Comparison of ENCODE assay signal across 14 cellular contexts in genomic region chr1:53826367-53826766, GRCh38. TPM values are rescaled to one million over a fixed set of nuclear protein-coding genes. Genes with fewer than 3 reads are reported as not detected.
DNase-seq lines count a peak whose midpoint lies in the region; ATAC-seq, FAIRE-seq and TF ChIP-seq lines count a peak whose summit lies in the region.
"Had no signal": no experiment of that assay in that cellular context is flagged by ENCODE, and none has a peak within 500 bp of the region (broad histone marks: within the 10 kb centered on the region; RNA-seq: fewer than 3 reads in every experiment).

No MANE protein-coding gene starts in this region.

- no peak overlapping the region for H4K8ac ChIP-seq in IMR-90 (ENCODE audit: low read depth in 2 of 2, low read length in 2 of 2)

- TF ChIP-seq POLR2A in IMR-90 (IDR thresholded peaks at IDR 0.05; ENCODE audit: low read depth, low read length): no peak

- H4K20me1 ChIP-seq in IMR-90 (ENCODE audit: insufficient read depth, low read length): no peaks in the 10 kb centered on the region

- H2BK15ac ChIP-seq in IMR-90 (ENCODE audit: low read depth, low read length): no peak overlapping the region

- FAIRE-seq in bronchial epithelial cell (lab: Jason Lieb, UNC): no peak
- FAIRE-seq: endothelial cell of umbilical vein, islet of Langerhans had no signal

- H3K9me1 ChIP-seq in IMR-90 (ENCODE audit: insufficient read depth, low read length): 0 out of 2 replicates have a peak, but pooled peaks cover 5% of the 10 kb centered on the region

- H3K27me3 ChIP-seq in IMR-90 (ENCODE audit: control insufficient read depth, insufficient read depth, low read length) (no peaks in the 10 kb centered on the region), bronchial epithelial cell (ENCODE audit: control insufficient read depth, insufficient read depth, low read length) (no peaks in the 10 kb centered on the region)
- H3K27me3 ChIP-seq: SJSA1 had no signal

- H3K36me3 ChIP-seq in IMR-90 (ENCODE audit: control insufficient read depth, insufficient read depth, low read length): peaks cover 10% of the 10 kb centered on the region
- H3K36me3 ChIP-seq in bronchial epithelial cell (ENCODE audit: control insufficient read depth, insufficient read depth, low read length): peaks cover 4% of the 10 kb centered on the region

- peaks cover 2% of the 10 kb centered on the region; the same call in 1 of the 2 replicates for H3K4me1 ChIP-seq in IMR-90 (ENCODE audit: control insufficient read depth, insufficient read depth, low read length)
- H3K4me1 ChIP-seq: SJSA1 had no signal

- H4K91ac ChIP-seq in IMR-90 (ENCODE audit: insufficient read depth, low read depth, low read length): no peak overlapping the region

- BruUV-seq in IMR-90 (replicated peaks; lab: Mats Ljungman, UMichigan): no TSS peak

- DNase-seq in DMS114 treated with DMSO at 0.1 percent for 48 hours (lab: John Stamatoyannopoulos, UW; ENCODE audit: unreplicated experiment) (peak; percentile 7), IMR-90 (peak; percentile 43), bronchial epithelial cell (ENCODE audit: low read depth) (peak; percentile 13), myocyte (ENCODE audit: low read depth) (peak; percentile 29), NCI-H1694 treated with DMSO at 0.1 percent for 48 hours (lab: John Stamatoyannopoulos, UW) (no peak), NCI-H2227 (lab: John Stamatoyannopoulos, UW; ENCODE audit: unreplicated experiment) (no peak), sciatic nerve (ENCODE audit: low spot score) (no peak)
- DNase-seq: activated CD4-positive, CD25-positive, alpha-beta regulatory T cell treated with anti-CD3 and anti-CD28 coated beads, Interleukin-2, amount 50 U/mL, for 72 hours; activated T-cell treated with anti-CD3 and anti-CD28 coated beads, Interleukin-2, amount 50 U/mL, for 4 hours; DMS153; NCI-H69 had no signal

- H2AK5ac ChIP-seq in IMR-90 (ENCODE audit: low read depth, low read length): no peak overlapping the region

- H4K5ac ChIP-seq in IMR-90 (ENCODE audit: low read depth, low read length): no peak overlapping the region

- no peak overlapping the region for H3K4ac ChIP-seq in IMR-90 (ENCODE audit: low read depth, low read length)

- CTCF ChIA-PET in IMR-90 (lab: Yijun Ruan, JAX): interaction anchor here (0.9 to 2.5 kb wide), 3 partner anchors 14 to 59 kb away, joined by 3 to 11 read pairs (median 4); no protein-coding TSS in a partner anchor

- no peak overlapping the region for H3K27ac ChIP-seq in IMR-90 (ENCODE audit: insufficient read depth, low read length)
- H3K27ac ChIP-seq: SJSA1 had no signal

- no peak overlapping the region for H2BK120ac ChIP-seq in IMR-90 (ENCODE audit: low read depth, low read length)

- no peaks in the 10 kb centered on the region for H3K9me3 ChIP-seq in IMR-90 (ENCODE audit: control insufficient read depth, insufficient read depth, low read length)
- H3K9me3 ChIP-seq: SJSA1 had no signal

- no peak overlapping the region for H3K4me2 ChIP-seq in IMR-90 (ENCODE audit: low read depth, low read length)

- ATAC-seq in IMR-90 (ENCODE audit: low read depth) (peak; percentile 53), sciatic nerve (no peak)
- ATAC-seq: activated T-cell treated with anti-CD3 and anti-CD28 coated beads, Interleukin-2, amount 50 U/mL, for 4 hours had no signal

- no peak overlapping the region for H3K9ac ChIP-seq in IMR-90 (ENCODE audit: low read depth, low read length)

- intact Hi-C loops in IMR-90 (cut with micrococcal nuclease): loop anchor here (5.0 kb wide), 2 partner anchors 339 to 354 kb away; no protein-coding TSS in a partner anchor
- intact Hi-C loops in sciatic nerve (cut with DNase I): no loop called here

- H3K4me3 ChIP-seq in IMR-90 (ENCODE audit: insufficient read depth, low read depth, low read length) (no peak overlapping the region), bronchial epithelial cell (ENCODE audit: low read depth, low read length) (no peak overlapping the region)
- H3K4me3 ChIP-seq: SJSA1 had no signal

- no peak overlapping the region for H3K23ac ChIP-seq in IMR-90 (ENCODE audit: low read depth, low read length)

- no peak overlapping the region for H3K56ac ChIP-seq in IMR-90 (ENCODE audit: extremely low read depth, insufficient read depth, low read length)

- H2AK9ac ChIP-seq in IMR-90 (replicated peaks; ENCODE audit: low read depth, low read length, poor library complexity): no peak overlapping the region

- no peak overlapping the region for H2AFZ ChIP-seq in IMR-90 (replicated peaks; ENCODE audit: low read length, poor library complexity)

- dilution Hi-C loops in IMR-90 (cut with HindIII; ENCODE audit: low sequenced_read_pairs, unreplicated experiment): no loop called here

- H3K14ac ChIP-seq in IMR-90 (replicated peaks; ENCODE audit: low read depth, low read length): no peak overlapping the region

- TF ChIP-seq RAD21 in IMR-90 (IDR thresholded peaks at IDR 0.05; ENCODE audit: low read length): 0 out of 2 replicates have a peak, but pooled peaks have one; percentile 17

- no peak overlapping the region for H2BK5ac ChIP-seq in IMR-90 (ENCODE audit: low read depth, low read length, poor library complexity, severe bottlenecking)

- in situ Hi-C loops in IMR-90 (cut with MboI; ENCODE audit: low sequenced_read_pairs): no loop called here

- H2BK20ac ChIP-seq in IMR-90 (ENCODE audit: low read depth, low read length): no peak overlapping the region

- POLR2A ChIA-PET in IMR-90 (lab: Charles Lee; ENCODE audit: unreplicated experiment): no interaction called here

- H3K18ac ChIP-seq in IMR-90 (ENCODE audit: low read depth, low read length): no peak overlapping the region

- H3K79me1 ChIP-seq in IMR-90 (ENCODE audit: low read depth in 1 of 2, low read length in 2 of 2): peaks cover 8 to 19% of the 10 kb centered on the region in 2 experiments; a peak in 3 of 4 replicates

- TF ChIP-seq CTCF in IMR-90 (conservative IDR thresholded peaks at IDR 0.05; ENCODE audit: low read depth, low read length) (0 out of 2 replicates have a peak, but pooled peaks have one; percentile 29), bronchial epithelial cell (IDR thresholded peaks at IDR 0.05; ENCODE audit: insufficient read depth, low read length, severe bottlenecking) (no peak)

- no CpG with 5 or more reads among the region's 2 CpGs for WGBS in IMR-90 (ENCODE audit: extremely low coverage in 2 of 2, insufficient read length in 1 of 2), 2 experiments

TF ChIP-seq in IMR-90, 13 proteins besides CTCF, POLR2A, EP300 and RAD21:
- TF ChIP-seq ELK1 (IDR thresholded peaks at IDR 0.05; ENCODE audit: borderline replicate concordance, low read depth, low read length): no peak
- peak; percentile 36; the same call in 1 of the 2 replicates for TF ChIP-seq SMC3 (IDR thresholded peaks at IDR 0.05; ENCODE audit: low read depth, low read length)

RNA-seq across cellular contexts. Expression of gene NDC1, which starts 11.7 kb away (rescaled TPM):
- total RNA-seq in IMR-90 (2012; rRNA removed): 33.9 and 45.3 TPM in 2 replicates
- 9.6 and 11.8 TPM in 2 replicates for polyA plus RNA-seq in IMR-90 (2012; rRNA removed)
- 3.2 and 3.7 TPM in 2 replicates for polyA plus RNA-seq in IMR-90 (2012; cell fraction: cytosol; rRNA removed)
- 1.6 and 4.9 TPM in 2 replicates for polyA plus RNA-seq in IMR-90 (2012; cell fraction: nucleus; rRNA removed; ENCODE audit: low replicate concordance)
- 8.3 and 16.1 TPM in 2 replicates for total RNA-seq in bronchial epithelial cell
- total RNA-seq in myocyte: 14.0 and 15.4 TPM in 2 replicates
- polyA plus RNA-seq in myocyte (2012): 5.5 TPM
- total RNA-seq in sciatic nerve: 8.0 TPM

Comparison
In these comparisons a context has a peak if more than half of its experiments do, and no peak if none do; other contexts are left out.
1. DNase-seq: peak in DMS114 treated with DMSO at 0.1 percent for 48 hours (single experiment), IMR-90 (single experiment), bronchial epithelial cell (single experiment) and myocyte (single experiment); none in NCI-H1694 treated with DMSO at 0.1 percent for 48 hours (single experiment), NCI-H2227 (single experiment) and sciatic nerve (single experiment).